ENCODE assay signal across 8 cellular contexts in the genomic region with DNA sequence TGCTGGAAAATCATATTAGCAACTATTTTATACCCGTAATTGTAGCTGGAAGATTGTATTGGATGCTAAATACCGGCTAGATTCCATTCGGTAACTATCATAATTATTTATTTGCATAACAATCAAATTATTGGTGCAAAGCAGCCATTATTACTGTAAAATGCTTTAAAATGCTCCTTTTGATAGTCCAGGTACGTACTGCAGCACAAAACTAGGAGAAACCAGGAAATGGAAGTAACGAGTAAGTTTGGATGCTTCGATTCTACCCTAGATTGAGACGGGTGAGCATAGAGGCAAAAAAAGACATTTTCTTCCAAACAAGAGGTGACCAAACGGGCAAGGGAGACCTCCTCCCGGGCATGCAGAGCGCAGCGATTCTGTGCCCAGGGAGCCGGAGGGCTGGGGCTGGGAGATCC. TPM values are rescaled to one million over a fixed set of nuclear protein-coding genes. Genes with fewer than 3 reads are reported as not detected.
DNase-seq lines count a peak whose midpoint lies in the region; ATAC-seq and TF ChIP-seq lines count a peak whose summit lies in the region.

No MANE protein-coding gene starts in this region.

- peaks cover 25% of the 10 kb centered on the region for H3K36me3 Mint-ChIP-seq in activated CD4-positive, alpha-beta T cell treated with anti-CD3 and anti-CD28 coated beads for 36 hours (ENCODE audit: low read depth)
- no peaks in the 10 kb centered on the region for H3K36me3 Mint-ChIP-seq in naive B cell

- ATAC-seq in activated CD4-positive, alpha-beta T cell treated with anti-CD3 and anti-CD28 coated beads for 36 hours: peak; percentile 27
- peak; percentile 24 to 29 for ATAC-seq in naive B cell (ENCODE audit: low read depth in 2 of 2)
- no peak for ATAC-seq in GM19455 (IDR thresholded peaks at IDR 0.05; ENCODE audit: unreplicated experiment)
- no peak for ATAC-seq in HG03342 (IDR thresholded peaks at IDR 0.05; ENCODE audit: unreplicated experiment)

- peak overlapping the region; percentile 96 for H3K9ac ChIP-seq in Loucy (ENCODE audit: low read depth, low read length, poor library complexity, severe bottlenecking)

- peak overlapping the region; percentile 93 for H3K4me3 Mint-ChIP-seq in activated CD4-positive, alpha-beta T cell treated with anti-CD3 and anti-CD28 coated beads for 36 hours
- peak overlapping the region; percentile 92 to 99 (median 98) for H3K4me3 Mint-ChIP-seq in naive B cell

- H3K36me3 ChIP-seq in Loucy (ENCODE audit: insufficient read depth, low read length) (no peaks in the 10 kb centered on the region), ectodermal cell (ENCODE audit: control insufficient read depth, insufficient read depth, low read length) (no peaks in the 10 kb centered on the region)

- H3K27ac Mint-ChIP-seq in activated CD4-positive, alpha-beta T cell treated with anti-CD3 and anti-CD28 coated beads for 36 hours: peak overlapping the region; percentile 82
- H3K27ac Mint-ChIP-seq in naive B cell: peak overlapping the region; percentile 52 to 99 (median 96)

- H3F3A ChIP-seq in Loucy (ENCODE audit: low read depth): no peaks in the 10 kb centered on the region

- CTCF ChIA-PET in activated CD4-positive, alpha-beta T cell treated with anti-CD3 and anti-CD28 coated beads for 36 hours (lab: Charles Lee): interaction anchor here (0.7 to 2.7 kb wide), 5 partner anchors 10 to 202 kb away, joined by 3 to 9 read pairs (median 4); no protein-coding TSS in a partner anchor

- H3K4me3 ChIP-seq in Loucy (ENCODE audit: low read length, poor library complexity, severe bottlenecking) (peak overlapping the region; percentile 96), ectodermal cell (ENCODE audit: insufficient read depth, low read depth, low read length) (peak overlapping the region; percentile 82)

- peaks cover 2% of the 10 kb centered on the region for H3K27me3 Mint-ChIP-seq in activated CD4-positive, alpha-beta T cell treated with anti-CD3 and anti-CD28 coated beads for 36 hours
- peaks cover 6 to 16% (median 10%) of the 10 kb centered on the region in 3 donors for H3K27me3 Mint-ChIP-seq in naive B cell

- H3K4me2 ChIP-seq in Loucy (ENCODE audit: low read depth, low read length, poor library complexity, severe bottlenecking): peak overlapping the region; percentile 98

- no peaks in the 10 kb centered on the region for H3K9me3 ChIP-seq in Loucy (ENCODE audit: insufficient read depth, low read depth, low read length)
- no peaks in the 10 kb centered on the region for H3K9me3 ChIP-seq in ectodermal cell (ENCODE audit: control insufficient read depth, low read length)

- H3K79me2 ChIP-seq in Loucy (ENCODE audit: insufficient read depth, low read length): peaks cover 27% of the 10 kb centered on the region

- no peaks in the 10 kb centered on the region for H3K9me2 ChIP-seq in Loucy (replicated peaks; ENCODE audit: low read depth, low read length)

- TF ChIP-seq CTCF in Loucy (conservative IDR thresholded peaks at IDR 0.05; ENCODE audit: low read length): no peak

- H4K20me1 ChIP-seq in Loucy (ENCODE audit: insufficient read depth, low read length, poor library complexity, severe bottlenecking): peaks cover 16% of the 10 kb centered on the region

- peak overlapping the region; percentile 97 for H3K27ac ChIP-seq in ectodermal cell (ENCODE audit: insufficient read depth, low read depth, low read length, poor library complexity, severe bottlenecking)

- 14% methylated on average over 10 to 11 of the region's 12 CpGs for WGBS in ectodermal cell, 2 experiments

- intact Hi-C loops in activated CD4-positive, alpha-beta T cell treated with anti-CD3 and anti-CD28 coated beads for 36 hours (cut with DNase I, micrococcal nuclease): loop anchor here (1.0 to 10.0 kb wide), 14 partner anchors 50 to 1250 kb away; a partner anchor contains a TSS

- H2AFZ ChIP-seq in Loucy (ENCODE audit: low read length): peak overlapping the region; percentile 85

- POLR2A ChIA-PET in activated CD4-positive, alpha-beta T cell treated with anti-CD3 and anti-CD28 coated beads for 36 hours (lab: Charles Lee): no interaction called here

- peaks cover 31% of the 10 kb centered on the region for H3K4me1 Mint-ChIP-seq in activated CD4-positive, alpha-beta T cell treated with anti-CD3 and anti-CD28 coated beads for 36 hours
- peaks cover 24 to 31% (median 26%) of the 10 kb centered on the region in 3 donors for H3K4me1 Mint-ChIP-seq in naive B cell

- H3K4me1 ChIP-seq in Loucy (ENCODE audit: insufficient read depth, low read length, poor library complexity, severe bottlenecking) (peaks cover 19% of the 10 kb centered on the region), ectodermal cell (ENCODE audit: control insufficient read depth, insufficient read depth, low read length) (peaks cover 5% of the 10 kb centered on the region)

- H3K9me3 Mint-ChIP-seq in activated CD4-positive, alpha-beta T cell treated with anti-CD3 and anti-CD28 coated beads for 36 hours (ENCODE audit: low read depth): no peaks in the 10 kb centered on the region
- no peaks in the 10 kb centered on the region for H3K9me3 Mint-ChIP-seq in naive B cell

- DNase-seq in activated CD4-positive, alpha-beta T cell treated with anti-CD3 and anti-CD28 coated beads for 36 hours: no peak
- no peak for DNase-seq in activated CD4-positive, alpha-beta T cell treated with anti-CD3 and anti-CD28 coated beads for 48 hours
- DNase-seq in naive B cell (no peak), hepatic stellate cell (ENCODE audit: low spot score) (no peak)

- H3K27me3 ChIP-seq in Loucy (ENCODE audit: insufficient read depth, low read length, poor library complexity, severe bottlenecking) (no peaks in the 10 kb centered on the region), ectodermal cell (ENCODE audit: control insufficient read depth, insufficient read depth, low read length, poor library complexity, severe bottlenecking) (no peaks in the 10 kb centered on the region)

RNA-seq across cellular contexts. Expression of a gene that starts 0.5 kb away (rescaled TPM):
- total RNA-seq in activated CD4-positive, alpha-beta T cell treated with anti-CD3 and anti-CD28 coated beads for 36 hours: 10 to 100 TPM; 87.1 to 88.4 TPM
- polyA plus RNA-seq in ectodermal cell (2013, experiment 1 of 4): 143 TPM
- polyA plus RNA-seq in ectodermal cell (2013, experiment 2 of 4): 146 TPM
- 110 TPM for polyA plus RNA-seq in ectodermal cell (2013, experiment 3 of 4)
- 121 TPM for polyA plus RNA-seq in ectodermal cell (2013, experiment 4 of 4)
- polyA plus RNA-seq in naive B cell (ENCODE audit: low read depth in 6 of 6): 10 to 100 TPM; 41.5 to 59.4 (median 55.9) TPM

Comparison
In these comparisons a context has a peak if more than half of its experiments do, and no peak if none do; other contexts are left out.
1. ATAC-seq: peak in activated CD4-positive, alpha-beta T cell treated with anti-CD3 and anti-CD28 coated beads for 36 hours (single experiment) and naive B cell (2 of 2); none in GM19455 (single experiment) and HG03342 (single experiment).